ENCODE assay signal across 8 cellular contexts in genomic region chr19:51703655-51704515, GRCh38. TPM values are rescaled to one million over a fixed set of nuclear protein-coding genes. Genes with fewer than 3 reads are reported as not detected.
DNase-seq lines count a peak whose midpoint lies in the region; ATAC-seq and TF ChIP-seq lines count a peak whose summit lies in the region.

No MANE protein-coding gene starts in this region.

- H2AFZ ChIP-seq in smooth muscle cell (ENCODE audit: low read depth) = no peak overlapping the region

- peaks cover 37 to 44% of the 10 kb centered on the region in 2 donors for H3K4me1 Mint-ChIP-seq in immature natural killer cell

- H3F3A ChIP-seq in smooth muscle cell (ENCODE audit: low read depth) = peaks cover 44% of the 10 kb centered on the region

- H3K4me3 ChIP-seq in WERI-Rb-1 (ENCODE audit: low read depth, low read length) (peak overlapping the region; percentile 77), breast epithelium (peak overlapping the region; percentile 64 to 84 (median 71)), smooth muscle cell (peak overlapping the region; percentile 49)

- peaks cover 6 to 18% (median 7%) of the 10 kb centered on the region in 3 donors for H3K36me3 Mint-ChIP-seq in immature natural killer cell

- no peaks in the 10 kb centered on the region for H3K9me3 Mint-ChIP-seq in immature natural killer cell

- TF ChIP-seq POLR2A in breast epithelium (IDR thresholded peaks at IDR 0.05) = peak; percentile 79

- H4K20me1 ChIP-seq in smooth muscle cell (ENCODE audit: low read depth) = peaks cover 53% of the 10 kb centered on the region

- DNase-seq in NCI-H2029 (lab: John Stamatoyannopoulos, UW) (peak; percentile 44), WERI-Rb-1 (peak; percentile 96), breast epithelium (ENCODE audit: low spot score in 2 of 2) (peak; percentile 96), immature natural killer cell (peak; percentile 95 to 97 (median 97)), smooth muscle cell (lab: John Stamatoyannopoulos, UW; ENCODE audit: unreplicated experiment) (peak; percentile 98), NCI-H524 treated with DMSO at 0.1 percent for 48 hours (lab: John Stamatoyannopoulos, UW) (no peak)

- H3K4me3 Mint-ChIP-seq in immature natural killer cell = peak overlapping the region; percentile 81 to 93 (median 90)

- H3K9me3 ChIP-seq in WERI-Rb-1 (ENCODE audit: severe bottlenecking) (no peaks in the 10 kb centered on the region), breast epithelium (no peaks in the 10 kb centered on the region), smooth muscle cell (replicated peaks; ENCODE audit: low read depth) (no peaks in the 10 kb centered on the region)

- peak overlapping the region; percentile 74 to 92 (median 88) for H3K27ac Mint-ChIP-seq in immature natural killer cell

- TF ChIP-seq CTCF in GM12874 (IDR thresholded peaks at IDR 0.05; ENCODE audit: insufficient read depth, low read depth, low read length) (peak; percentile 52), WERI-Rb-1 (IDR thresholded peaks at IDR 0.05; ENCODE audit: low read depth, low read length) (peak; percentile 43), breast epithelium (IDR thresholded peaks at IDR 0.05) (peak; percentile 32 to 36 (median 36)), smooth muscle cell (IDR thresholded peaks at IDR 0.05; ENCODE audit: borderline replicate concordance, insufficient read depth, poor library complexity, severe bottlenecking) (peak; percentile 40)

- peak; percentile 93 for ATAC-seq in HG02763 (IDR thresholded peaks at IDR 0.05; ENCODE audit: unreplicated experiment)

- H3K27ac ChIP-seq in WERI-Rb-1 (peak overlapping the region; percentile 89), breast epithelium (peak overlapping the region; percentile 92 to 97), smooth muscle cell (ENCODE audit: low read depth) (peak overlapping the region; percentile 72)

- H3K79me2 ChIP-seq in smooth muscle cell (ENCODE audit: low read depth) = peaks cover 1% of the 10 kb centered on the region

- WGBS in smooth muscle cell (ENCODE audit: low lambda C conversion rate) = 2% methylated on average over 42 of the region's 71 CpGs

- peak overlapping the region; percentile 71 for H3K9ac ChIP-seq in smooth muscle cell (ENCODE audit: low read depth)

- peaks cover 0 to 3% (median 3%) of the 10 kb centered on the region in 3 donors for H3K27me3 Mint-ChIP-seq in immature natural killer cell (ENCODE audit: low read depth in 3 of 3)

- H3K36me3 ChIP-seq in WERI-Rb-1 (peaks cover 53% of the 10 kb centered on the region), breast epithelium (no peaks in the 10 kb centered on the region), smooth muscle cell (ENCODE audit: low read depth) (no peaks in the 10 kb centered on the region)

- H3K4me1 ChIP-seq in breast epithelium (no peaks in the 10 kb centered on the region), smooth muscle cell (ENCODE audit: low read depth) (no peaks in the 10 kb centered on the region)

- intact Hi-C loops in breast epithelium (cut with DNase I; ENCODE audit: low total_unique reads) = no loop called here

- peak overlapping the region; percentile 81 for H3K4me2 ChIP-seq in smooth muscle cell

- H3K27me3 ChIP-seq in WERI-Rb-1 (ENCODE audit: insufficient read depth, low read depth, severe bottlenecking) (no peaks in the 10 kb centered on the region), breast epithelium (no peaks in the 10 kb centered on the region), smooth muscle cell (ENCODE audit: low read depth) (no peaks in the 10 kb centered on the region)

RNA-seq across cellular contexts. Expression of gene SPACA6, which starts 10.8 kb away (rescaled TPM):
- total RNA-seq in breast epithelium (10 to 100 TPM in 2 of 3 donors, 1 to 10 TPM in 1; 9.1 to 29.3 (median 27.2) TPM), smooth muscle cell (3.3 and 4.1 TPM in 2 replicates)
- polyA plus RNA-seq in immature natural killer cell (1 to 10 TPM in 2 of 3 donors, not detected in 1; 2.3 to 2.4 TPM), smooth muscle cell (3.0 and 4.3 TPM in 2 replicates)

RNA-seq across cellular contexts. Expression of gene HAS1, which starts 19.9 kb away (rescaled TPM):
- total RNA-seq in breast epithelium = 10 to 100 TPM in 1 of 3 donors, 1 to 10 TPM in 1, under 1 TPM in 1; 0.33 to 61.8 (median 4.2) TPM
- not detected for polyA plus RNA-seq in immature natural killer cell
- 0.90 and 0.94 TPM in 2 replicates for total RNA-seq in smooth muscle cell
- polyA plus RNA-seq in smooth muscle cell = 1.5 and 1.8 TPM in 2 replicates

RNA-seq across cellular contexts. Expression of gene FPR1, which starts 47.8 kb away (rescaled TPM):
- total RNA-seq in breast epithelium (10 to 100 TPM in 2 of 3 donors, 1 to 10 TPM in 1; 6.0 to 14.9 (median 13.1) TPM), smooth muscle cell (not detected in 2 replicates)
- polyA plus RNA-seq in immature natural killer cell (1 to 10 TPM; 1.8 to 6.9 (median 1.8) TPM), smooth muscle cell (not detected in 2 replicates)

RNA-seq across cellular contexts. Expression of gene FPR2, which starts 57.1 kb away (rescaled TPM):
- total RNA-seq in breast epithelium = under 1 TPM; 0.15 to 0.98 (median 0.32) TPM
- polyA plus RNA-seq in immature natural killer cell = not detected
- 0.13 TPM in 1 of 2 replicates, not detected in the other for total RNA-seq in smooth muscle cell
- not detected in 2 replicates for polyA plus RNA-seq in smooth muscle cell

RNA-seq across cellular contexts. Expression of gene SIGLEC14, which starts 57.3 kb away (rescaled TPM):
- 1 to 10 TPM in 2 of 3 donors, not detected in 1; 2.0 to 5.9 TPM for total RNA-seq in breast epithelium
- 1 to 10 TPM in 1 of 3 donors, under 1 TPM in 2; 0.12 to 1.9 (median 0.99) TPM for polyA plus RNA-seq in immature natural killer cell
- total RNA-seq in smooth muscle cell = not detected in 2 replicates
- not detected in 2 replicates for polyA plus RNA-seq in smooth muscle cell
